In genomic region chr1:40409467-40409866, GRCh38 we compare ENCODE assay signal across 33 cellular contexts. TPM values are rescaled to one million over a fixed set of nuclear protein-coding genes. Genes with fewer than 3 reads are reported as not detected.
DNase-seq lines count a peak whose midpoint lies in the region; ATAC-seq and TF ChIP-seq lines count a peak whose summit lies in the region.
"Had no signal": no experiment of that assay in that cellular context is flagged by ENCODE, and none has a peak within 500 bp of the region (broad histone marks: within the 10 kb centered on the region; RNA-seq: fewer than 3 reads in every experiment).

No MANE protein-coding gene starts in this region.

- H3K4me1 Mint-ChIP-seq in activated T-cell treated with anti-CD3 and anti-CD28 coated beads, Interleukin-2, amount 50 U/mL, for 24 hours (ENCODE audit: low read depth), result peaks cover 52% of the 10 kb centered on the region
- peaks cover 13 to 35% of the 10 kb centered on the region in 2 donors for H3K4me1 Mint-ChIP-seq in effector memory CD8-positive, alpha-beta T cell (ENCODE audit: low read depth in 2 of 2)
- no peaks in the 10 kb centered on the region for H3K4me1 Mint-ChIP-seq in neural progenitor cell

- H3K27me3 ChIP-seq in HUES64 (ENCODE audit: insufficient read depth, low read length) (no peaks in the 10 kb centered on the region), neural progenitor cell (no peaks in the 10 kb centered on the region)
- H3K27me3 ChIP-seq: gastrocnemius medialis, hepatocyte, neutrophil, right lobe of liver, upper lobe of left lung had no signal

- peaks cover 88% of the 10 kb centered on the region for H3K36me3 Mint-ChIP-seq in activated T-cell treated with anti-CD3 and anti-CD28 coated beads, Interleukin-2, amount 50 U/mL, for 24 hours (ENCODE audit: low read depth)
- H3K36me3 Mint-ChIP-seq in effector memory CD8-positive, alpha-beta T cell (ENCODE audit: insufficient read depth), result peaks cover 65% of the 10 kb centered on the region
- H3K36me3 Mint-ChIP-seq in neural progenitor cell, result peaks cover 12% of the 10 kb centered on the region

- H3K36me3 ChIP-seq in HUES64 (ENCODE audit: insufficient read depth, low read length) (no peaks in the 10 kb centered on the region), neural progenitor cell (no peaks in the 10 kb centered on the region)

- no peak overlapping the region for H3K4me3 ChIP-seq in HUES64 (ENCODE audit: low read length)
- H3K4me3 ChIP-seq in neural progenitor cell, result no peak overlapping the region
- H3K4me3 ChIP-seq: gastrocnemius medialis, hepatocyte, PC-9, right lobe of liver, SK-N-MC, upper lobe of left lung had no signal

- H3K27me3 Mint-ChIP-seq in activated T-cell treated with anti-CD3 and anti-CD28 coated beads, Interleukin-2, amount 50 U/mL, for 24 hours, result no peaks in the 10 kb centered on the region
- H3K27me3 Mint-ChIP-seq in effector memory CD8-positive, alpha-beta T cell, result no peaks in the 10 kb centered on the region
- H3K27me3 Mint-ChIP-seq in neural progenitor cell (ENCODE audit: insufficient read depth, low read depth), result no peaks in the 10 kb centered on the region
- H3K27me3 Mint-ChIP-seq: activated T-helper 17 cell treated with anti-CD3 and anti-CD28 coated beads, Interleukin-2, amount 50 U/mL, for 72 hours; progenitor cell of endocrine pancreas had no signal

- TF ChIP-seq CTCF in neural progenitor cell (IDR thresholded peaks at IDR 0.05), result no peak

- DNase-seq in activated T-cell treated with anti-CD3 and anti-CD28 coated beads, Interleukin-2, amount 50 U/mL, for 24 hours, result no peak
- DNase-seq in activated T-cell treated with anti-CD3 and anti-CD28 coated beads, Interleukin-2, amount 50 U/mL, for 48 hours, result no peak
- DNase-seq in effector memory CD8-positive, alpha-beta T cell, result no peak
- DNase-seq in neural progenitor cell (ENCODE audit: low spot score) (no peak), C1 segment of cervical spinal cord (lab: John Stamatoyannopoulos, UW) (no peak), NCI-H82 (lab: John Stamatoyannopoulos, UW) (no peak)
- no peak for DNase-seq in stimulated activated naive CD4-positive, alpha-beta T cell (lab: John Stamatoyannopoulos, UW)
- DNase-seq: 8988T; activated CD4-positive, alpha-beta T cell treated with anti-CD3 and anti-CD28 coated beads, Interleukin-2, amount 50 U/mL, for 4 hours; amniotic stem cell; DND-41; gastrocnemius medialis; GF-D8; IMR-90; mesendoderm; MV-4-11; NCI-H1436; NCI-H2081; NCI-H2227 treated with DMSO at 0.1 percent for 48 hours; NCI-H526; NK-92 treated with Interleukin-12 subunit alpha and Interleukin-12 subunit beta, amount 100 ng/mL, for 24 hours; PC-9; right lobe of liver; upper lobe of left lung had no signal

- H3K9me3 Mint-ChIP-seq in activated T-cell treated with anti-CD3 and anti-CD28 coated beads, Interleukin-2, amount 50 U/mL, for 24 hours, result no peaks in the 10 kb centered on the region
- no peaks in the 10 kb centered on the region for H3K9me3 Mint-ChIP-seq in effector memory CD8-positive, alpha-beta T cell
- no peaks in the 10 kb centered on the region for H3K9me3 Mint-ChIP-seq in neural progenitor cell
- H3K9me3 Mint-ChIP-seq: activated T-helper 17 cell treated with anti-CD3 and anti-CD28 coated beads, Interleukin-2, amount 50 U/mL, for 72 hours; CD14-positive monocyte; T-helper 1 cell treated with Interleukin-12 subunit alpha and Interleukin-12 subunit beta and Interleukin-4 antibody, amounts not matched to agents 30 μg/mL and 1 μg/mL, for 36 hours had no signal

- H3K27ac ChIP-seq in HUES64 (ENCODE audit: low read depth, low read length) (peak overlapping the region; percentile 39; the same call in 1 of the 2 replicates), neural progenitor cell (no peak overlapping the region)
- H3K27ac ChIP-seq: gastrocnemius medialis, hepatocyte, PC-9, right lobe of liver, SK-N-MC, upper lobe of left lung had no signal

- H3K4me2 ChIP-seq in neural progenitor cell, result no peak overlapping the region
- H3K4me2 ChIP-seq: hepatocyte, PC-9 had no signal

- H3K79me2 ChIP-seq in neural progenitor cell (ENCODE audit: low read depth), result no peaks in the 10 kb centered on the region

- peak overlapping the region; percentile 8 for H3K27ac Mint-ChIP-seq in activated T-cell treated with anti-CD3 and anti-CD28 coated beads, Interleukin-2, amount 50 U/mL, for 24 hours
- peak overlapping the region; percentile 59 to 64 for H3K27ac Mint-ChIP-seq in effector memory CD8-positive, alpha-beta T cell
- H3K27ac Mint-ChIP-seq in neural progenitor cell, result no peak overlapping the region
- H3K27ac Mint-ChIP-seq: activated T-helper 17 cell treated with anti-CD3 and anti-CD28 coated beads, Interleukin-2, amount 50 U/mL, for 72 hours; progenitor cell of endocrine pancreas had no signal

- ATAC-seq in effector memory CD8-positive, alpha-beta T cell (replicated peaks), result no peak
- ATAC-seq: activated CD4-positive, CD25-positive, alpha-beta regulatory T cell treated with anti-CD3 and anti-CD28 coated beads, Interleukin-2, amount 50 U/mL, for 24 hours; activated T-helper 17 cell treated with anti-CD3 and anti-CD28 coated beads, Interleukin-2, amount 50 U/mL, for 72 hours; gastrocnemius medialis; right lobe of liver had no signal

- H3K9ac ChIP-seq in HUES64 (ENCODE audit: low read depth, low read length) (no peak overlapping the region), neural progenitor cell (peak overlapping the region; percentile 21)

- WGBS in HUES64, result 54% methylated on average over 4 of the region's 4 CpGs

- no peaks in the 10 kb centered on the region for H3F3A ChIP-seq in neural progenitor cell (ENCODE audit: low read depth)

- no peak overlapping the region for H2AFZ ChIP-seq in neural progenitor cell (replicated peaks)
- H2AFZ ChIP-seq: hepatocyte, PC-9 had no signal

- no peaks in the 10 kb centered on the region for H4K20me1 ChIP-seq in neural progenitor cell (ENCODE audit: low read depth)

- H3K4me1 ChIP-seq in HUES64 (ENCODE audit: insufficient read depth, low read length) (peaks cover 9% of the 10 kb centered on the region), neural progenitor cell (peaks cover 3% of the 10 kb centered on the region)
- H3K4me1 ChIP-seq: gastrocnemius medialis had no signal

- no peaks in the 10 kb centered on the region for H3K9me3 ChIP-seq in HUES64 (ENCODE audit: insufficient read depth, low read depth, low read length)
- no peaks in the 10 kb centered on the region for H3K9me3 ChIP-seq in neural progenitor cell (ENCODE audit: low read depth)
- H3K9me3 ChIP-seq: gastrocnemius medialis, right lobe of liver, upper lobe of left lung had no signal

- no peak overlapping the region for H3K4me3 Mint-ChIP-seq in activated T-cell treated with anti-CD3 and anti-CD28 coated beads, Interleukin-2, amount 50 U/mL, for 24 hours
- no peak overlapping the region for H3K4me3 Mint-ChIP-seq in effector memory CD8-positive, alpha-beta T cell
- no peak overlapping the region for H3K4me3 Mint-ChIP-seq in neural progenitor cell
- H3K4me3 Mint-ChIP-seq: activated T-helper 17 cell treated with anti-CD3 and anti-CD28 coated beads, Interleukin-2, amount 50 U/mL, for 72 hours; CD14-positive monocyte; T-helper 1 cell treated with Interleukin-12 subunit alpha and Interleukin-12 subunit beta and Interleukin-4 antibody, amounts not matched to agents 30 μg/mL and 1 μg/mL, for 36 hours had no signal

RNA-seq across cellular contexts. Expression of gene SMAP2, which starts 35.9 kb away (rescaled TPM):
- polyA plus RNA-seq in HUES64 (2013, experiment 1 of 2), result 7.8 TPM
- polyA plus RNA-seq in HUES64 (2013, experiment 2 of 2), result 7.6 TPM
- 9.4 and 11.7 TPM in 2 replicates for total RNA-seq in neural progenitor cell (ENCODE audit: low replicate concordance)

RNA-seq across cellular contexts. Expression of gene ZFP69B, which starts 40.8 kb away (rescaled TPM):
- 6.4 TPM for polyA plus RNA-seq in HUES64 (2013, experiment 1 of 2)
- 6.7 TPM for polyA plus RNA-seq in HUES64 (2013, experiment 2 of 2)
- 11.0 and 17.1 TPM in 2 replicates for total RNA-seq in neural progenitor cell (ENCODE audit: low replicate concordance)
